1 cellular context compared by ENCODE assay signal in genomic region chr7:2063562-2064360, GRCh38.
TF ChIP-seq lines count a peak whose summit lies in the region.

No MANE protein-coding gene starts in this region.

TF ChIP-seq in H1, 55 proteins besides CTCF, POLR2A, EP300 and RAD21 (continued from another document):
- no peak for TF ChIP-seq MAX (IDR thresholded peaks at IDR 0.05)
- no peak for TF ChIP-seq NRF1 (IDR thresholded peaks at IDR 0.05; ENCODE audit: low read depth, low read length)
- no peak for TF ChIP-seq HDAC2 (IDR thresholded peaks at IDR 0.05; ENCODE audit: borderline replicate concordance in 1 of 2, low read depth in 2 of 2, low read length in 2 of 2)
- TF ChIP-seq CEBPB (IDR thresholded peaks at IDR 0.05; ENCODE audit: low read depth, low read length), result no peak
- TF ChIP-seq SAP30 (IDR thresholded peaks at IDR 0.05; ENCODE audit: insufficient read depth, insufficient replicate concordance, low read length), result no peak
- no peak for TF ChIP-seq RXRA (IDR thresholded peaks at IDR 0.05; ENCODE audit: insufficient read depth, low read depth, low read length)
